In genomic region chr1:2233468-2233867, GRCh38 we compare ENCODE assay signal across 10 cellular contexts. TPM values are rescaled to one million over a fixed set of nuclear protein-coding genes. Genes with fewer than 3 reads are reported as not detected.
DNase-seq lines count a peak whose midpoint lies in the region; ATAC-seq and TF ChIP-seq lines count a peak whose summit lies in the region.
"Had no signal": no experiment of that assay in that cellular context is flagged by ENCODE, and none has a peak within 500 bp of the region (broad histone marks: within the 10 kb centered on the region; RNA-seq: fewer than 3 reads in every experiment).

No MANE protein-coding gene starts in this region.

- peak overlapping the region; percentile 28 for H3K4me2 ChIP-seq in trophoblast cell (ENCODE audit: low read length)

- peak overlapping the region; percentile 92 for H3K27ac ChIP-seq in CD4-positive, alpha-beta T cell (ENCODE audit: low read depth, low read length)
- H3K27ac ChIP-seq in trophoblast cell (ENCODE audit: low read depth, low read length): peak overlapping the region; percentile 31

- H2BK5ac ChIP-seq in trophoblast cell (ENCODE audit: low read depth, low read length, poor library complexity): no peak overlapping the region

- H3K27me3 Mint-ChIP-seq in CD4-positive, alpha-beta T cell: peaks cover 20% of the 10 kb centered on the region
- no peaks in the 10 kb centered on the region for H3K27me3 Mint-ChIP-seq in activated CD8-positive, alpha-beta T cell treated with anti-CD3 and anti-CD28 coated beads for 36 hours

- H3K4me3 Mint-ChIP-seq in CD4-positive, alpha-beta T cell: peak overlapping the region; percentile 99
- H3K4me3 Mint-ChIP-seq in activated CD8-positive, alpha-beta T cell treated with anti-CD3 and anti-CD28 coated beads for 36 hours: peak overlapping the region; percentile 73

- peaks cover 9 to 25% of the 10 kb centered on the region in 2 experiments for H3K36me3 ChIP-seq in trophoblast cell (ENCODE audit: control insufficient read depth in 1 of 2, insufficient read depth in 2 of 2, low read length in 2 of 2)

- peak overlapping the region; percentile 100 for H3K27ac Mint-ChIP-seq in CD4-positive, alpha-beta T cell
- H3K27ac Mint-ChIP-seq in activated CD8-positive, alpha-beta T cell treated with anti-CD3 and anti-CD28 coated beads for 36 hours: peak overlapping the region; percentile 92

- H3K4me1 ChIP-seq in trophoblast cell (ENCODE audit: control insufficient read depth in 1 of 2, insufficient read depth in 2 of 2, low read length in 2 of 2): peaks cover 36 to 48% of the 10 kb centered on the region in 2 experiments

- no peak for ATAC-seq in CD4-positive, alpha-beta T cell (ENCODE audit: poor library complexity)
- no peak for ATAC-seq in activated CD8-positive, alpha-beta T cell treated with anti-CD3 and anti-CD28 coated beads for 36 hours
- ATAC-seq in HG03571 (IDR thresholded peaks at IDR 0.05; ENCODE audit: unreplicated experiment): no peak
- ATAC-seq: HCT116 had no signal

- H3K79me2 ChIP-seq in trophoblast cell (ENCODE audit: control insufficient read depth, insufficient read depth, low read length, poor library complexity): peaks cover 86% of the 10 kb centered on the region

- no peak overlapping the region for H3K9ac ChIP-seq in trophoblast cell (ENCODE audit: low read length)

- H3K36me3 Mint-ChIP-seq in CD4-positive, alpha-beta T cell (ENCODE audit: low read depth): peaks cover 80% of the 10 kb centered on the region
- peaks cover 35% of the 10 kb centered on the region for H3K36me3 Mint-ChIP-seq in activated CD8-positive, alpha-beta T cell treated with anti-CD3 and anti-CD28 coated beads for 36 hours (ENCODE audit: low read depth)

- H3K4ac ChIP-seq in trophoblast cell (ENCODE audit: low read depth, low read length): peak overlapping the region; percentile 66

- peaks cover 15% of the 10 kb centered on the region for H3K79me1 ChIP-seq in trophoblast cell (ENCODE audit: low read length)

- no peak overlapping the region for H2BK120ac ChIP-seq in trophoblast cell (ENCODE audit: insufficient read depth, low read length, poor library complexity)

- H3K4me3 ChIP-seq in fibroblast of the aortic adventitia (ENCODE audit: low read depth, low read length) (peak overlapping the region; percentile 88), trophoblast cell (ENCODE audit: low read depth, low read length) (no peak overlapping the region)

- no peak overlapping the region for H2AFZ ChIP-seq in trophoblast cell (ENCODE audit: insufficient read depth, low read length, poor library complexity)

- peak in 2 of 10 experiments; percentile 9 to 16 for DNase-seq in CD4-positive, alpha-beta T cell
- no peak for DNase-seq in activated CD8-positive, alpha-beta T cell treated with anti-CD3 and anti-CD28 coated beads for 36 hours
- DNase-seq in fibroblast of the aortic adventitia (ENCODE audit: low read depth) (no peak), trophoblast cell (peak in 1 of 2 donors; percentile 19), NCI-H2171 treated with DMSO at 0.1 percent for 48 hours (lab: John Stamatoyannopoulos, UW) (no peak)
- no peak for DNase-seq in stimulated activated naive CD4-positive, alpha-beta T cell treated with Interleukin-2 at 50 U/mL for 16 hours (lab: John Stamatoyannopoulos, UW)
- no peak for DNase-seq in stimulated activated CD4-positive, alpha-beta T cell treated with anti-CD3 and anti-CD28 coated beads, Interleukin-15, amount 100 ng/mL, for 24 hours
- DNase-seq: NCI-H1048 had no signal

- no peak overlapping the region for H3K18ac ChIP-seq in trophoblast cell (ENCODE audit: low read length)

- H3K9me3 ChIP-seq in CD4-positive, alpha-beta T cell (ENCODE audit: control insufficient read depth, low read length): no peaks in the 10 kb centered on the region
- H3K9me3 ChIP-seq in trophoblast cell (ENCODE audit: insufficient read depth, low read depth, low read length): peaks cover 1% of the 10 kb centered on the region

- no peak overlapping the region for H4K12ac ChIP-seq in trophoblast cell (ENCODE audit: low read depth, low read length)

- H3K14ac ChIP-seq in trophoblast cell (ENCODE audit: low read length): peak overlapping the region; percentile 38

- intact Hi-C loops in CD4-positive, alpha-beta T cell (cut with DNase I, micrococcal nuclease): loop anchor here (2.0 to 5.0 kb wide), 4 partner anchors 21 to 79 kb away; no protein-coding TSS in a partner anchor
- intact Hi-C loops in activated CD8-positive, alpha-beta T cell treated with anti-CD3 and anti-CD28 coated beads for 36 hours (cut with micrococcal nuclease): loop anchor here (5.0 kb wide), 1 partner anchor 59 kb away; no protein-coding TSS in a partner anchor

- no peak for TF ChIP-seq CTCF in CD4-positive, alpha-beta T cell (IDR thresholded peaks at IDR 0.05)
- TF ChIP-seq CTCF in activated CD8-positive, alpha-beta T cell treated with anti-CD3 and anti-CD28 coated beads for 36 hours (IDR thresholded peaks at IDR 0.05): no peak
- TF ChIP-seq CTCF in fibroblast of the aortic adventitia (IDR thresholded peaks at IDR 0.05; ENCODE audit: insufficient read depth, low read length): no peak

- WGBS in trophoblast cell (ENCODE audit: extremely low coverage, insufficient coverage, insufficient read length): no CpG with 5 or more reads among the region's 12 CpGs

- POLR2A ChIA-PET in CD4-positive, alpha-beta T cell (lab: Charles Lee): interaction anchor here (0.6 to 9.7 kb wide), 16 partner anchors 11 to 313 kb away, joined by 3 to 197 read pairs (median 6); partner anchors contain the start of gene FAAP20
- POLR2A ChIA-PET in activated CD8-positive, alpha-beta T cell treated with anti-CD3 and anti-CD28 coated beads for 36 hours (lab: Charles Lee): interaction anchor here (1.2 to 3.2 kb wide), 10 partner anchors 9 to 148 kb away, joined by 3 to 18 read pairs (median 6); no protein-coding TSS in a partner anchor

- H3K27me3 ChIP-seq in CD4-positive, alpha-beta T cell (ENCODE audit: control insufficient read depth, insufficient read depth, low read length): no peaks in the 10 kb centered on the region
- H3K27me3 ChIP-seq in trophoblast cell (ENCODE audit: insufficient read depth, low read length): no peaks in the 10 kb centered on the region

- H2AK5ac ChIP-seq in trophoblast cell (ENCODE audit: low read length): no peak overlapping the region

- peak overlapping the region; percentile 5 for H4K91ac ChIP-seq in trophoblast cell (ENCODE audit: low read depth, low read length)

- no peaks in the 10 kb centered on the region for H3K9me3 Mint-ChIP-seq in CD4-positive, alpha-beta T cell
- H3K9me3 Mint-ChIP-seq in activated CD8-positive, alpha-beta T cell treated with anti-CD3 and anti-CD28 coated beads for 36 hours: no peaks in the 10 kb centered on the region

- H2BK12ac ChIP-seq in trophoblast cell (ENCODE audit: low read length): no peak overlapping the region

- peaks cover 66% of the 10 kb centered on the region for H3K4me1 Mint-ChIP-seq in CD4-positive, alpha-beta T cell (ENCODE audit: low read depth)
- peaks cover 56% of the 10 kb centered on the region for H3K4me1 Mint-ChIP-seq in activated CD8-positive, alpha-beta T cell treated with anti-CD3 and anti-CD28 coated beads for 36 hours (ENCODE audit: low read depth)

- no peak overlapping the region for H4K8ac ChIP-seq in trophoblast cell (ENCODE audit: low read depth, low read length)

- CTCF ChIA-PET in CD4-positive, alpha-beta T cell (lab: Charles Lee): interaction anchor here (0.6 to 6.3 kb wide), 4 partner anchors 10 to 68 kb away, joined by 3 to 25 read pairs (median 3); partner anchors contain the start of gene FAAP20
- CTCF ChIA-PET in activated CD8-positive, alpha-beta T cell treated with anti-CD3 and anti-CD28 coated beads for 36 hours (lab: Charles Lee): interaction anchor here (1.2 to 3.4 kb wide), 8 partner anchors 19 to 148 kb away, joined by 3 to 21 read pairs (median 6); partner anchors contain the start of gene FAAP20

- H3K23ac ChIP-seq in trophoblast cell (ENCODE audit: low read length): no peak overlapping the region

RNA-seq across cellular contexts. Expression of gene SKI, which starts 5.3 kb away (rescaled TPM):
- 100 to 1,000 TPM; 286 to 324 TPM for total RNA-seq in CD4-positive, alpha-beta T cell
- 10 to 100 TPM; 27.5 to 28.3 TPM for total RNA-seq in activated CD8-positive, alpha-beta T cell treated with anti-CD3 and anti-CD28 coated beads for 36 hours
- total RNA-seq in fibroblast of the aortic adventitia (ENCODE audit: low replicate concordance): 28.1 and 36.6 TPM in 2 replicates
- 73.3 and 73.7 TPM in 2 replicates for polyA plus RNA-seq in trophoblast cell (2013)

RNA-seq across cellular contexts. Expression of gene FAAP20, which starts 38.9 kb away (rescaled TPM):
- 10 to 100 TPM; 51.7 to 53.1 TPM for total RNA-seq in CD4-positive, alpha-beta T cell
- total RNA-seq in activated CD8-positive, alpha-beta T cell treated with anti-CD3 and anti-CD28 coated beads for 36 hours: 10 to 100 TPM; 64.7 to 71.7 TPM
- total RNA-seq in fibroblast of the aortic adventitia (ENCODE audit: low replicate concordance): 18.5 and 23.2 TPM in 2 replicates
- 85.8 and 86.1 TPM in 2 replicates for polyA plus RNA-seq in trophoblast cell (2013)
